Comparison of ENCODE assay signal across 1 cellular context in the genomic region with DNA sequence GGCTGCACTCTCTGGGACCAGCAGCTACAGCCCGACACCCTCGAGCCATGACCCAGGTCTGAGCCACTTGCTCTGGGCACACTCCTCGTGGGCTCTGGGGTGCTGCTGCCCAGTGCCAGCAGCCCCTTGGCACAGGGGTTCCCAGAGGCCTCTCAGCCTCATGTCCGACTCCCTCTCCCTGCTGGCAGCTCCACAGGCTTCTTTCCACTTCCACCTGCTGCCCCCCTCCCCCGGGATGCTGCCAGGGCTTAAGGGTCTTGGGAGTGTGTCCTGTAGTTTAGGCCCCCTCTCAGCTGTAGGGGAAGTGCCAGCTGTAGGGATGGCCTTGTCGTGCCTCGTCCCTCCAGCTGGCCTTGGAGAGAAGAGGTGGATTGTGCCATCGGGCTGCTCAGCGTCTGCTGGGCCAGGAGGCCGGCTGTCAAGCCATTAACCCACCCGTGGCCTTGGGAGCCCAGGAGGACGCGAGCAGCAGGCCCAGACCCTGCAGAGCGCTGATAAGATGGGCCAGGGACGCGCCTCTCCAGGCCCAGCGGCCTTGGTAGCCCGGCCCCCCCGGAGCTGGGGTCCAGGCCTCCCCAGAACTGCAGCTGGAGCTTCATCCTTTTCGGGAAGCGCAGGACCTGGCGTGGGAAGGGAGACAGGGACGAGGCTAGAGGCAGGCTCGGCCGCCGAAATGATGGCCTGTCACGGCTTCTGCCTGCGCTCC.
TF ChIP-seq lines count a peak whose summit lies in the region.

No MANE protein-coding gene starts in this region.

TF ChIP-seq in H1, 55 proteins besides CTCF, POLR2A, EP300 and RAD21:
- TF ChIP-seq GTF2F1 (IDR thresholded peaks at IDR 0.05; ENCODE audit: borderline replicate concordance, low read depth, low read length) (no peak), CBX8 (IDR thresholded peaks at IDR 0.05; ENCODE audit: borderline replicate concordance, low read depth, low read length) (no peak), FOSL1 (IDR thresholded peaks at IDR 0.05; ENCODE audit: insufficient read depth, low read depth, low read length) (no peak), CREB1 (IDR thresholded peaks at IDR 0.05) (no peak), TAF1 (IDR thresholded peaks at IDR 0.05; ENCODE audit: low read depth, low read length) (no peak), PHF8 (conservative IDR thresholded peaks at IDR 0.05; ENCODE audit: low read depth, low read length) (no peak), HDAC6 (IDR thresholded peaks at IDR 0.05; ENCODE audit: low read depth, low read length) (no peak), RFX5 (IDR thresholded peaks at IDR 0.05; ENCODE audit: borderline replicate concordance, low read depth, low read length) (no peak), BACH1 (IDR thresholded peaks at IDR 0.05; ENCODE audit: low read length) (no peak), CEBPB (IDR thresholded peaks at IDR 0.05; ENCODE audit: low read depth, low read length) (no peak), RBBP5 (IDR thresholded peaks at IDR 0.05; ENCODE audit: borderline replicate concordance, low read depth, low read length) (no peak), SP2 (IDR thresholded peaks at IDR 0.05; ENCODE audit: low read length) (no peak)
- TF ChIP-seq, protein P1, sequence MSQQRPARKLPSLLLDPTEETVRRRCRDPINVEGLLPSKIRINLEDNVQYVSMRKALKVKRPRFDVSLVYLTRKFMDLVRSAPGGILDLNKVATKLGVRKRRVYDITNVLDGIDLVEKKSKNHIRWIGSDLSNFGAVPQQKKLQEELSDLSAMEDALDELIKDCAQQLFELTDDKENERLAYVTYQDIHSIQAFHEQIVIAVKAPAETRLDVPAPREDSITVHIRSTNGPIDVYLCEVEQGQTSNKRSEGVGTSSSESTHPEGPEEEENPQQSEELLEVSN (IDR thresholded peaks at IDR 0.05) = no peak
- TF ChIP-seq, protein P2, sequence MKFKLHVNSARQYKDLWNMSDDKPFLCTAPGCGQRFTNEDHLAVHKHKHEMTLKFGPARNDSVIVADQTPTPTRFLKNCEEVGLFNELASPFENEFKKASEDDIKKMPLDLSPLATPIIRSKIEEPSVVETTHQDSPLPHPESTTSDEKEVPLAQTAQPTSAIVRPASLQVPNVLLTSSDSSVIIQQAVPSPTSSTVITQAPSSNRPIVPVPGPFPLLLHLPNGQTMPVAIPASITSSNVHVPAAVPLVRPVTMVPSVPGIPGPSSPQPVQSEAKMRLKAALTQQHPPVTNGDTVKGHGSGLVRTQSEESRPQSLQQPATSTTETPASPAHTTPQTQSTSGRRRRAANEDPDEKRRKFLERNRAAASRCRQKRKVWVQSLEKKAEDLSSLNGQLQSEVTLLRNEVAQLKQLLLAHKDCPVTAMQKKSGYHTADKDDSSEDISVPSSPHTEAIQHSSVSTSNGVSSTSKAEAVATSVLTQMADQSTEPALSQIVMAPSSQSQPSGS (IDR thresholded peaks at IDR 0.05; ENCODE audit: low read length) = no peak
